ENCODE assay signal across 9 cellular contexts in the genomic region with DNA sequence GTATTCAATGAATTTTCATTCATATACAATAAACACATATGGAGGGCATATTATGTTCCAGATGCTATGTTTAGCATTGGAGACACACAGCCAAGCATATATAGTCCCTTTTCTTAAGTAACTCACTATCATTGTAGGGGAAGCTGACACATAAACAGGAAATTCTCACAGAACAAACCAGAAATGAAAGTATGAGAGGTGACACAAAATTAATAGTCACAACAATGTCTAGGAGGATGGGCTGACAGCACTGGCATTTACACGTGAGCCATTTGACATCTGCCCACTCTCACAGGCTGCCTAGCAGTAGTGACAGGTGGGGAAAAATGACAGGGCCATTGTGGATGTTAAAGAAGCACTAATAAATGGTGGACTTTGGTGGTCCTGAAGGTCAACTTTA. TPM values are rescaled to one million over a fixed set of nuclear protein-coding genes. Genes with fewer than 3 reads are reported as not detected.
DNase-seq lines count a peak whose midpoint lies in the region; ATAC-seq and TF ChIP-seq lines count a peak whose summit lies in the region.
"Had no signal": no experiment of that assay in that cellular context is flagged by ENCODE, and none has a peak within 500 bp of the region (broad histone marks: within the 10 kb centered on the region; RNA-seq: fewer than 3 reads in every experiment).

No MANE protein-coding gene starts in this region.

- no peak for TF ChIP-seq CTCF in SU-DHL-6 (IDR thresholded peaks at IDR 0.05; ENCODE audit: insufficient read depth, low read length, poor library complexity, severe bottlenecking)
- no peak for TF ChIP-seq CTCF in spleen (IDR thresholded peaks at IDR 0.05 in 8 of 11, conservative IDR thresholded peaks at IDR 0.05 in 3 of 11)

- intact Hi-C loops in spleen (cut with DNase I; ENCODE audit: low total_unique reads) = no loop called here

- no peaks in the 10 kb centered on the region for H3K27me3 ChIP-seq in SU-DHL-6 (ENCODE audit: low read length)
- no peaks in the 10 kb centered on the region for H3K27me3 ChIP-seq in spleen (replicated peaks in 1 of 7)

- 0 out of 2 replicates have a peak overlapping the region, but pooled peaks have one; percentile 84 for H3K9ac ChIP-seq in SU-DHL-6 (ENCODE audit: low read length)

- in situ Hi-C loops in G401 (cut with HindIII; ENCODE audit: low sequenced_read_pairs) = no loop called here

- peaks cover 8 to 66% (median 51%) of the 10 kb centered on the region in 6 donors for H3K4me1 ChIP-seq in spleen

- TF ChIP-seq POLR2A in spleen (IDR thresholded peaks at IDR 0.05) = peak in 2 of 3 donors; percentile 20 to 52

- no peaks in the 10 kb centered on the region for H3K9me3 ChIP-seq in SU-DHL-6 (ENCODE audit: insufficient read depth, low read length)
- H3K9me3 ChIP-seq in spleen = no peaks in the 10 kb centered on the region

- H3K9me2 ChIP-seq in SU-DHL-6 (replicated peaks; ENCODE audit: insufficient read depth, low read length) = no peaks in the 10 kb centered on the region

- H3F3A ChIP-seq in SU-DHL-6 (ENCODE audit: insufficient read depth) = peaks cover 11% of the 10 kb centered on the region

- H3K79me2 ChIP-seq in SU-DHL-6 (ENCODE audit: insufficient read depth, low read length) = peaks cover 10% of the 10 kb centered on the region; the same call in 1 of the 2 replicates

- no peak overlapping the region for H2AFZ ChIP-seq in SU-DHL-6 (ENCODE audit: low read depth, low read length, severe bottlenecking)

- no peaks in the 10 kb centered on the region for H4K20me1 ChIP-seq in SU-DHL-6 (ENCODE audit: low read depth, low read length)

- H3K36me3 ChIP-seq in SU-DHL-6 (ENCODE audit: low read length) (no peaks in the 10 kb centered on the region), spleen (no peaks in the 10 kb centered on the region)

- H3K4me3 ChIP-seq in SU-DHL-6 (ENCODE audit: insufficient read depth, low read length, poor library complexity, severe bottlenecking) = no peak overlapping the region
- peak overlapping the region in 2 of 8 donors; percentile 79 to 86 for H3K4me3 ChIP-seq in spleen

- DNase-seq in G401 (ENCODE audit: low spot score) = peak; percentile 25
- no peak for DNase-seq in spleen
- no peak for DNase-seq in NCI-H510A treated with DMSO at 0.1 percent for 48 hours (lab: John Stamatoyannopoulos, UW)
- no peak for DNase-seq in NCI-H2196 (lab: John Stamatoyannopoulos, UW; ENCODE audit: unreplicated experiment)
- DNase-seq: NCI-H82 had no signal

- H3K4me2 ChIP-seq in SU-DHL-6 (ENCODE audit: low read depth, low read length, poor library complexity, severe bottlenecking) = peak overlapping the region; percentile 88

- ATAC-seq in HG03196 (IDR thresholded peaks at IDR 0.05; ENCODE audit: unreplicated experiment) (no peak), GM21786 (IDR thresholded peaks at IDR 0.05; ENCODE audit: unreplicated experiment) (no peak)

- H3K27ac ChIP-seq in SU-DHL-6 (ENCODE audit: low read depth, low read length) (no peak overlapping the region; the same call in 1 of the 2 replicates), cingulate gyrus (ENCODE audit: low read depth, low read length) (peak overlapping the region; percentile 12), spleen (peak overlapping the region; percentile 98 to 100 (median 100))

- WGBS in spleen, 5 donors = 5 to 24% (median 17%) methylated on average over 1 of the region's 1 CpG

RNA-seq across cellular contexts. Expression of gene CNOT6L, which starts 2.6 kb away (rescaled TPM):
- total RNA-seq in G401 (2014; rRNA removed; shearing (Covaris generic)) = 2.9 and 4.9 TPM in 2 replicates
- total RNA-seq in spleen = 100 to 1,000 TPM in 4 of 7 donors, 10 to 100 TPM in 3; 60.2 to 122 (median 110) TPM
- polyA plus RNA-seq in spleen = 10 to 100 TPM in 1 of 3 donors, 1 to 10 TPM in 2; 7.0 to 10.6 (median 9.6) TPM

RNA-seq across cellular contexts. Expression of gene MRPL1, which starts 40.9 kb away (rescaled TPM):
- total RNA-seq in G401 (2014; rRNA removed; shearing (Covaris generic)) = 42.8 and 51.7 TPM in 2 replicates
- 10 to 100 TPM; 14.4 to 32.8 (median 23.6) TPM for total RNA-seq in spleen
- polyA plus RNA-seq in spleen = 10 to 100 TPM; 42.6 to 53.7 (median 44.9) TPM

Comparison
In these comparisons a context has a peak if more than half of its experiments do, and no peak if none do; other contexts are left out.
1. RNA of gene CNOT6L, which starts 2.6 kb away (total RNA-seq): 60.2 to 122 TPM in spleen; 2.9 to 4.9 TPM in G401; every median in the first group is over 10 times any median in the second.